ENCODE assay signal across 1 cellular context in the genomic region with DNA sequence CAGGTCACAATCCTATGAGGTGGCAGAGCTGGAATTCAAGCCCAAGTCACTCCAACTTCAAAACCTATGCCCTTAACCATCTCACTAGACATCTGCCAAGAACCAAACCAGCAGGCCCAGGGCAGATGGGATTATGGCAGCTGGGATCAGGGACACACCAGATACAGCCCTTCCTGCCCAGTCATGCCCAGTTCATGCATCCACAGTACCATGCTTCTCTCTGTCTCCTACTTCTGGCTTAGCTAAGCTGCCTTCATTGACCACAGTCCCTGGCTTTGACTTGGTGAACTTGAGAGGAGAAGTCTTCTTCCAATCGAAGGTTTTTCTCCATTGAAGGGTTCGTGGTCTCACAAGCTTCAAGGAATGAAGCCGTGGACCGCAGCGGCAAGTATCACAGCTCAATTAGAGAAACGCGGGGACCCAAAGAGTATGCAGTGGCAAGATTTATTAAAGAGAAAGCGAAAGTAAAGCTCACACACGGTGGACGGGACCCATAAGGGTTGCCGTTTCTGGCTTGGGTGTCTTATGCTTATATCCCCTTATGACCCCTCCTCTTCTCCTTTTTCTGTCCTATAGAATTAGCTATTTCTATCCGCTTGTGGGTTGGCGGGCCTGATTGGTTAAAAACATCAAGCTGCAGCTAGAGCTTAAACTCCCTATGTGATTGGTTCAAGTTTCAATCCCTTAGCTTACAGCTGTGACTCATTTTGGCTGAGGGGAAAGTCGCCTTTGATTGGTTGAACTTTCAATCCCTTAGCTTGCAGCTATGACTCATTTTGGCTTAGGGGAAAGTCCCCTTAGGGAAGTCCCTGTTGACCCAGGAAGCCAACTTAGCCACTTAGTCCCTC.
TF ChIP-seq lines count a peak whose summit lies in the region.

No MANE protein-coding gene starts in this region.

TF ChIP-seq in GM12878, 131 proteins besides CTCF, POLR2A, EP300 and RAD21 (continued from another document):
- TF ChIP-seq, protein P1, sequence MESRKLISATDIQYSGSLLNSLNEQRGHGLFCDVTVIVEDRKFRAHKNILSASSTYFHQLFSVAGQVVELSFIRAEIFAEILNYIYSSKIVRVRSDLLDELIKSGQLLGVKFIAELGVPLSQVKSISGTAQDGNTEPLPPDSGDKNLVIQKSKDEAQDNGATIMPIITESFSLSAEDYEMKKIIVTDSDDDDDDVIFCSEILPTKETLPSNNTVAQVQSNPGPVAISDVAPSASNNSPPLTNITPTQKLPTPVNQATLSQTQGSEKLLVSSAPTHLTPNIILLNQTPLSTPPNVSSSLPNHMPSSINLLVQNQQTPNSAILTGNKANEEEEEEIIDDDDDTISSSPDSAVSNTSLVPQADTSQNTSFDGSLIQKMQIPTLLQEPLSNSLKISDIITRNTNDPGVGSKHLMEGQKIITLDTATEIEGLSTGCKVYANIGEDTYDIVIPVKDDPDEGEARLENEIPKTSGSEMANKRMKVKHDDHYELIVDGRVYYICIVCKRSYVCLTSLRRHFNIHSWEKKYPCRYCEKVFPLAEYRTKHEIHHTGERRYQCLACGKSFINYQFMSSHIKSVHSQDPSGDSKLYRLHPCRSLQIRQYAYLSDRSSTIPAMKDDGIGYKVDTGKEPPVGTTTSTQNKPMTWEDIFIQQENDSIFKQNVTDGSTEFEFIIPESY (IDR thresholded peaks at IDR 0.05) = peak; percentile 96
- TF ChIP-seq, protein P2, sequence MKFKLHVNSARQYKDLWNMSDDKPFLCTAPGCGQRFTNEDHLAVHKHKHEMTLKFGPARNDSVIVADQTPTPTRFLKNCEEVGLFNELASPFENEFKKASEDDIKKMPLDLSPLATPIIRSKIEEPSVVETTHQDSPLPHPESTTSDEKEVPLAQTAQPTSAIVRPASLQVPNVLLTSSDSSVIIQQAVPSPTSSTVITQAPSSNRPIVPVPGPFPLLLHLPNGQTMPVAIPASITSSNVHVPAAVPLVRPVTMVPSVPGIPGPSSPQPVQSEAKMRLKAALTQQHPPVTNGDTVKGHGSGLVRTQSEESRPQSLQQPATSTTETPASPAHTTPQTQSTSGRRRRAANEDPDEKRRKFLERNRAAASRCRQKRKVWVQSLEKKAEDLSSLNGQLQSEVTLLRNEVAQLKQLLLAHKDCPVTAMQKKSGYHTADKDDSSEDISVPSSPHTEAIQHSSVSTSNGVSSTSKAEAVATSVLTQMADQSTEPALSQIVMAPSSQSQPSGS (IDR thresholded peaks at IDR 0.05; ENCODE audit: low read length) = peak; percentile 42; the same call in 1 of the 2 replicates
- TF ChIP-seq ATF7 (IDR thresholded peaks at IDR 0.05; ENCODE audit: low read depth) (peak; percentile 53; the same call in 1 of the 2 replicates), CBX3 (IDR thresholded peaks at IDR 0.05; ENCODE audit: borderline replicate concordance, low read depth) (no peak), ZNF217 (IDR thresholded peaks at IDR 0.05) (no peak), BCLAF1 (IDR thresholded peaks at IDR 0.05) (no peak), FOXM1 (IDR thresholded peaks at IDR 0.05; ENCODE audit: low read depth, low read length) (0 out of 2 replicates have a peak, but pooled peaks have one; percentile 24), STAT3 (IDR thresholded peaks at IDR 0.05; ENCODE audit: low read depth, low read length) (no peak), MTA2 (IDR thresholded peaks at IDR 0.05; ENCODE audit: low read depth) (peak; percentile 41; the same call in 1 of the 2 replicates), SMC3 (IDR thresholded peaks at IDR 0.05; ENCODE audit: borderline replicate concordance, low read length) (no peak), CREB1 (IDR thresholded peaks at IDR 0.05; ENCODE audit: low read depth) (peak; percentile 51; the same call in 1 of the 2 replicates), IKZF1 (conservative IDR thresholded peaks at IDR 0.05) (no peak), NKRF (conservative IDR thresholded peaks at IDR 0.05) (no peak), ZNF622 (IDR thresholded peaks at IDR 0.05) (no peak), RUNX3 (IDR thresholded peaks at IDR 0.05; ENCODE audit: low read length) (peak; percentile 67), BCL11A (IDR thresholded peaks at IDR 0.05; ENCODE audit: low read depth, low read length) (0 out of 2 replicates have a peak, but pooled peaks have one; percentile 33), SP1 (IDR thresholded peaks at IDR 0.05; ENCODE audit: low read depth, low read length) (peak; percentile 52), BHLHE40 (IDR thresholded peaks at IDR 0.05; ENCODE audit: borderline replicate concordance in 1 of 2, low read depth in 2 of 2, low read length in 1 of 2) (0 out of 4 replicates have a peak, but pooled peaks of 1 of the 2 experiments have one; percentile 9), IRF4 (IDR thresholded peaks at IDR 0.05; ENCODE audit: low read depth, low read length) (0 out of 2 replicates have a peak, but pooled peaks have one; percentile 68), ZZZ3 (IDR thresholded peaks at IDR 0.05; ENCODE audit: control insufficient read depth, insufficient read length, low read depth) (no peak)
- TF ChIP-seq, protein P3, sequence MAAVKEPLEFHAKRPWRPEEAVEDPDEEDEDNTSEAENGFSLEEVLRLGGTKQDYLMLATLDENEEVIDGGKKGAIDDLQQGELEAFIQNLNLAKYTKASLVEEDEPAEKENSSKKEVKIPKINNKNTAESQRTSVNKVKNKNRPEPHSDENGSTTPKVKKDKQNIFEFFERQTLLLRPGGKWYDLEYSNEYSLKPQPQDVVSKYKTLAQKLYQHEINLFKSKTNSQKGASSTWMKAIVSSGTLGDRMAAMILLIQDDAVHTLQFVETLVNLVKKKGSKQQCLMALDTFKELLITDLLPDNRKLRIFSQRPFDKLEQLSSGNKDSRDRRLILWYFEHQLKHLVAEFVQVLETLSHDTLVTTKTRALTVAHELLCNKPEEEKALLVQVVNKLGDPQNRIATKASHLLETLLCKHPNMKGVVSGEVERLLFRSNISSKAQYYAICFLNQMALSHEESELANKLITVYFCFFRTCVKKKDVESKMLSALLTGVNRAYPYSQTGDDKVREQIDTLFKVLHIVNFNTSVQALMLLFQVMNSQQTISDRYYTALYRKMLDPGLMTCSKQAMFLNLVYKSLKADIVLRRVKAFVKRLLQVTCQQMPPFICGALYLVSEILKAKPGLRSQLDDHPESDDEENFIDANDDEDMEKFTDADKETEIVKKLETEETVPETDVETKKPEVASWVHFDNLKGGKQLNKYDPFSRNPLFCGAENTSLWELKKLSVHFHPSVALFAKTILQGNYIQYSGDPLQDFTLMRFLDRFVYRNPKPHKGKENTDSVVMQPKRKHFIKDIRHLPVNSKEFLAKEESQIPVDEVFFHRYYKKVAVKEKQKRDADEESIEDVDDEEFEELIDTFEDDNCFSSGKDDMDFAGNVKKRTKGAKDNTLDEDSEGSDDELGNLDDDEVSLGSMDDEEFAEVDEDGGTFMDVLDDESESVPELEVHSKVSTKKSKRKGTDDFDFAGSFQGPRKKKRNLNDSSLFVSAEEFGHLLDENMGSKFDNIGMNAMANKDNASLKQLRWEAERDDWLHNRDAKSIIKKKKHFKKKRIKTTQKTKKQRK (IDR thresholded peaks at IDR 0.05; ENCODE audit: low read depth, low read length) = no peak
